In the genomic region with DNA sequence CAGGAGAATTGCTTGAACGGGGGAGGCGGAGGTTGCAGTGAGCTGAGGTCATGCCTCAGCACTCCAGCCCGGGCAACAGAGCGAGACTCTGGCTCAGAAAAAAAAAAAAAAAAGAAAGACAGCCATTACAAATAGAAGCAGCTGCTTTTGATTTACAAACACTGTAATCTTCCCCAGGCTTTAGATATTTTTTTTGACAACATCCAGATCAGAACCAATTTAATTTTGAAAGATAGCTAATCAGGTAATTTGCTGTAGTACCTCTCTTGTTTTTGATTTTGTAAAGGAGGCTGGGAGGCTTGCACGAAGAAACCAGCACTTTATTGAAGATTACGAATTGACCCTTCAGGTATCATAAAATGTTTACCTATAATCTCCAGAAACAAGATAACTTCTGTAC, we compare ENCODE assay signal across 28 cellular contexts.
"Had no signal": no experiment of that assay in that cellular context is flagged by ENCODE, and none has a peak within 500 bp of the region (broad histone marks: within the 10 kb centered on the region; RNA-seq: fewer than 3 reads in every experiment).

No MANE protein-coding gene starts in this region.

- H3K4me1 Mint-ChIP-seq: activated CD4-positive, alpha-beta memory T cell treated with anti-CD3 and anti-CD28 coated beads, Interleukin-2, amount 10 ng/mL, durations not matched to agents 7 days and 5 days; activated CD4-positive, alpha-beta T cell treated with anti-CD3 and anti-CD28 coated beads, Interleukin-2, amount 10 ng/mL, durations not matched to agents 7 days and 5 days; activated T-helper 17 cell treated with anti-CD3 and anti-CD28 coated beads, Interleukin-2, amount 50 U/mL, for 72 hours had no signal

- H3K4me3 Mint-ChIP-seq: activated CD4-positive, alpha-beta memory T cell treated with anti-CD3 and anti-CD28 coated beads, Interleukin-2, amount 10 ng/mL, durations not matched to agents 7 days and 5 days; activated CD4-positive, alpha-beta T cell treated with anti-CD3 and anti-CD28 coated beads, Interleukin-2, amount 10 ng/mL, durations not matched to agents 7 days and 5 days; activated naive CD8-positive, alpha-beta T cell; activated T-cell treated with anti-CD3 and anti-CD28 coated beads, Interleukin-2, amount 50 U/mL, for 24 hours; activated T-helper 17 cell treated with anti-CD3 and anti-CD28 coated beads, Interleukin-2, amount 50 U/mL, for 72 hours; effector memory CD8-positive, alpha-beta T cell had no signal

- H3K9me3 ChIP-seq: body of pancreas, esophagus muscularis mucosa, gastroesophageal sphincter, heart right ventricle had no signal

- ATAC-seq: activated T-helper 17 cell treated with anti-CD3 and anti-CD28 coated beads, Interleukin-2, amount 50 U/mL, for 72 hours; body of pancreas; effector memory CD8-positive, alpha-beta T cell; gastroesophageal sphincter; heart right ventricle had no signal

- H3K27me3 ChIP-seq: body of pancreas, esophagus muscularis mucosa, gastroesophageal sphincter, heart right ventricle had no signal

- H3K27ac ChIP-seq: body of pancreas, esophagus muscularis mucosa, gastroesophageal sphincter had no signal

- H3K27ac Mint-ChIP-seq: activated CD4-positive, alpha-beta memory T cell treated with anti-CD3 and anti-CD28 coated beads, Interleukin-2, amount 10 ng/mL, durations not matched to agents 7 days and 5 days; activated CD4-positive, alpha-beta T cell treated with anti-CD3 and anti-CD28 coated beads, Interleukin-2, amount 10 ng/mL, durations not matched to agents 7 days and 5 days; activated naive CD8-positive, alpha-beta T cell; activated T-cell treated with anti-CD3 and anti-CD28 coated beads, Interleukin-2, amount 50 U/mL, for 24 hours; activated T-helper 17 cell treated with anti-CD3 and anti-CD28 coated beads, Interleukin-2, amount 50 U/mL, for 72 hours; effector memory CD8-positive, alpha-beta T cell had no signal

- DNase-seq: activated CD4-positive, alpha-beta memory T cell treated with anti-CD3 and anti-CD28 coated beads, Interleukin-2, amount 10 ng/mL, durations not matched to agents 7 days and 5 days; activated CD4-positive, alpha-beta T cell treated with anti-CD3 and anti-CD28 coated beads for 1 hour; activated CD4-positive, alpha-beta T cell treated with anti-CD3 and anti-CD28 coated beads for 4 hours; activated CD4-positive, alpha-beta T cell treated with anti-CD3 and anti-CD28 coated beads, Interleukin-2, amount 10 ng/mL, durations not matched to agents 7 days and 5 days; activated CD4-positive, alpha-beta T cell treated with anti-CD3 and anti-CD28 coated beads, Interleukin-2, amount 50 U/mL, for 4 hours; activated CD8-positive, alpha-beta memory T cell treated with anti-CD3 and anti-CD28 coated beads, Interleukin-2, amount 50 U/mL, for 48 hours; activated effector memory CD4-positive, alpha-beta T cell treated with Interleukin-2 at 50 U/mL for 16 hours; activated gamma-delta T cell treated with Interleukin-2 at 50 U/mL for 16 hours; activated naive CD4-positive, alpha-beta T cell treated with anti-CD3 and anti-CD28 coated beads, Interleukin-2, amount 50 U/mL, for 16 hours; activated naive CD4-positive, alpha-beta T cell treated with Interleukin-2 at 50 U/mL for 16 hours; activated T-cell treated with anti-CD3 and anti-CD28 coated beads for 4 hours; activated T-cell treated with anti-CD3 and anti-CD28 coated beads, Interleukin-2, amount 50 U/mL, for 24 hours; amygdala; aorta; body of pancreas; caudate nucleus; cortex of kidney; dermis blood vessel endothelial cell; effector CD4-positive, alpha-beta T cell; effector memory CD8-positive, alpha-beta T cell; erythroblast; foreskin melanocyte; heart right ventricle; T-helper 2 cell had no signal

- H3K4me1 ChIP-seq: body of pancreas had no signal

- H3K36me3 Mint-ChIP-seq: activated naive CD8-positive, alpha-beta T cell had no signal

- H3K4me3 ChIP-seq: body of pancreas, esophagus muscularis mucosa, gastroesophageal sphincter, heart right ventricle had no signal

- H3K27me3 Mint-ChIP-seq: activated CD4-positive, alpha-beta memory T cell treated with anti-CD3 and anti-CD28 coated beads, Interleukin-2, amount 10 ng/mL, durations not matched to agents 7 days and 5 days; activated naive CD8-positive, alpha-beta T cell; activated T-helper 17 cell treated with anti-CD3 and anti-CD28 coated beads, Interleukin-2, amount 50 U/mL, for 72 hours had no signal

- H3K9me3 Mint-ChIP-seq: activated CD4-positive, alpha-beta memory T cell treated with anti-CD3 and anti-CD28 coated beads, Interleukin-2, amount 10 ng/mL, durations not matched to agents 7 days and 5 days; activated CD4-positive, alpha-beta T cell treated with anti-CD3 and anti-CD28 coated beads, Interleukin-2, amount 10 ng/mL, durations not matched to agents 7 days and 5 days; activated T-cell treated with anti-CD3 and anti-CD28 coated beads, Interleukin-2, amount 50 U/mL, for 24 hours; activated T-helper 17 cell treated with anti-CD3 and anti-CD28 coated beads, Interleukin-2, amount 50 U/mL, for 72 hours; effector memory CD8-positive, alpha-beta T cell had no signal

- H3K36me3 ChIP-seq: esophagus muscularis mucosa, gastroesophageal sphincter had no signal
